In genomic region chr11:119356349-119357031, GRCh38 we compare ENCODE assay signal across 8 cellular contexts. TPM values are rescaled to one million over a fixed set of nuclear protein-coding genes. Genes with fewer than 3 reads are reported as not detected.
DNase-seq lines count a peak whose midpoint lies in the region; ATAC-seq and TF ChIP-seq lines count a peak whose summit lies in the region.

No MANE protein-coding gene starts in this region.

- no peaks in the 10 kb centered on the region for H3K79me2 ChIP-seq in OCI-LY1 (ENCODE audit: insufficient read depth, low read length)

- H3K27ac ChIP-seq in OCI-LY1 (ENCODE audit: low read depth, low read length, poor library complexity, severe bottlenecking) = peak overlapping the region; percentile 98

- H3K4me1 ChIP-seq in OCI-LY1 (ENCODE audit: insufficient read depth, low read length, severe bottlenecking) = peaks cover 53% of the 10 kb centered on the region

- peak overlapping the region; percentile 85 for H3K4me2 ChIP-seq in OCI-LY1 (ENCODE audit: low read length)

- peaks cover 61% of the 10 kb centered on the region for H3K27me3 Mint-ChIP-seq in activated T-helper 1 cell treated with anti-CD3 and anti-CD28 coated beads, Interleukin-12 subunit alpha, Interleukin-12 subunit beta, Interleukin-2, Interleukin-4 antibody, amounts not matched to agents 30 ng/mL and 10 ng/mL and 1 ng/mL, durations not matched to agents 14 hours and 24 hours and 36 hours (ENCODE audit: insufficient read depth)
- H3K27me3 Mint-ChIP-seq in naive thymus-derived CD8-positive, alpha-beta T cell = peaks cover 9 to 39% (median 21%) of the 10 kb centered on the region in 5 donors
- peaks cover 41% of the 10 kb centered on the region for H3K27me3 Mint-ChIP-seq in stimulated activated naive CD8-positive, alpha-beta T cell treated with anti-CD3 and anti-CD28 coated beads, Interleukin-15, Interleukin-2, amounts not matched to agents 100 ng/mL and 50 ng/mL, for 24 hours

- peak overlapping the region; percentile 34 for H3K4me3 ChIP-seq in GM12864 (ENCODE audit: low read depth, low read length)
- peak overlapping the region; percentile 69 for H3K4me3 ChIP-seq in OCI-LY1 (ENCODE audit: low read depth, low read length, poor library complexity, severe bottlenecking)

- H2AFZ ChIP-seq in OCI-LY1 (ENCODE audit: low read length) = peak overlapping the region; percentile 76

- no peaks in the 10 kb centered on the region for H3K9me3 Mint-ChIP-seq in activated T-helper 1 cell treated with anti-CD3 and anti-CD28 coated beads, Interleukin-12 subunit alpha, Interleukin-12 subunit beta, Interleukin-2, Interleukin-4 antibody, amounts not matched to agents 30 ng/mL and 10 ng/mL and 1 ng/mL, durations not matched to agents 14 hours and 24 hours and 36 hours
- no peaks in the 10 kb centered on the region for H3K9me3 Mint-ChIP-seq in naive thymus-derived CD8-positive, alpha-beta T cell
- H3K9me3 Mint-ChIP-seq in stimulated activated naive CD8-positive, alpha-beta T cell treated with anti-CD3 and anti-CD28 coated beads, Interleukin-15, Interleukin-2, amounts not matched to agents 100 ng/mL and 50 ng/mL, for 24 hours = no peaks in the 10 kb centered on the region

- no peaks in the 10 kb centered on the region for H3F3A ChIP-seq in OCI-LY1 (ENCODE audit: insufficient read depth, low read length)

- ATAC-seq in HG02973 (IDR thresholded peaks at IDR 0.05; ENCODE audit: unreplicated experiment) = peak; percentile 68
- peak; percentile 94 to 96 for ATAC-seq in naive thymus-derived CD8-positive, alpha-beta T cell

- POLR2A ChIA-PET in naive thymus-derived CD8-positive, alpha-beta T cell (lab: Charles Lee) = interaction anchor here (0.6 to 1.5 kb wide), 3 partner anchors 8 to 25 kb away, joined by 3 to 9 read pairs (median 3); partner anchors contain the start of gene USP2

- H3K27me3 ChIP-seq in OCI-LY1 (ENCODE audit: insufficient read depth, low read length) = no peaks in the 10 kb centered on the region

- H4K20me1 ChIP-seq in OCI-LY1 (ENCODE audit: insufficient read depth, low read length) = no peaks in the 10 kb centered on the region

- H3K9me3 ChIP-seq in OCI-LY1 (ENCODE audit: low read length) = no peaks in the 10 kb centered on the region

- peak overlapping the region; percentile 84 for H3K4me3 Mint-ChIP-seq in activated T-helper 1 cell treated with anti-CD3 and anti-CD28 coated beads, Interleukin-12 subunit alpha, Interleukin-12 subunit beta, Interleukin-2, Interleukin-4 antibody, amounts not matched to agents 30 ng/mL and 10 ng/mL and 1 ng/mL, durations not matched to agents 14 hours and 24 hours and 36 hours
- H3K4me3 Mint-ChIP-seq in naive thymus-derived CD8-positive, alpha-beta T cell = peak overlapping the region; percentile 86 to 96 (median 93)
- peak overlapping the region; percentile 82 for H3K4me3 Mint-ChIP-seq in stimulated activated naive CD8-positive, alpha-beta T cell treated with anti-CD3 and anti-CD28 coated beads, Interleukin-15, Interleukin-2, amounts not matched to agents 100 ng/mL and 50 ng/mL, for 24 hours

- H3K27ac Mint-ChIP-seq in activated T-helper 1 cell treated with anti-CD3 and anti-CD28 coated beads, Interleukin-12 subunit alpha, Interleukin-12 subunit beta, Interleukin-2, Interleukin-4 antibody, amounts not matched to agents 30 ng/mL and 10 ng/mL and 1 ng/mL, durations not matched to agents 14 hours and 24 hours and 36 hours = peak overlapping the region; percentile 69
- H3K27ac Mint-ChIP-seq in naive thymus-derived CD8-positive, alpha-beta T cell = peak overlapping the region in 8 of 10 donors; percentile 71 to 95 (median 90)
- H3K27ac Mint-ChIP-seq in stimulated activated naive CD8-positive, alpha-beta T cell treated with anti-CD3 and anti-CD28 coated beads, Interleukin-15, Interleukin-2, amounts not matched to agents 100 ng/mL and 50 ng/mL, for 24 hours = peak overlapping the region; percentile 56

- TF ChIP-seq CTCF in GM12864 (IDR thresholded peaks at IDR 0.05; ENCODE audit: low read depth, low read length, missing control alignments) (peak; percentile 90), OCI-LY1 (IDR thresholded peaks at IDR 0.05; ENCODE audit: low read length) (peak; percentile 82)

- peak overlapping the region; percentile 80 for H3K9ac ChIP-seq in OCI-LY1 (ENCODE audit: low read length)

- H3K9me2 ChIP-seq in OCI-LY1 (ENCODE audit: low read depth, low read length) = no peaks in the 10 kb centered on the region

- intact Hi-C loops in activated T-helper 1 cell treated with anti-CD3 and anti-CD28 coated beads, Interleukin-12 subunit alpha, Interleukin-12 subunit beta, Interleukin-2, Interleukin-4 antibody, amounts not matched to agents 30 ng/mL and 10 ng/mL and 1 ng/mL, durations not matched to agents 14 hours and 24 hours and 36 hours (cut with micrococcal nuclease) = loop anchor here (1.0 to 2.0 kb wide), 4 partner anchors 18 to 118 kb away; partner anchors contain the start of gene USP2

- H3K36me3 Mint-ChIP-seq in activated T-helper 1 cell treated with anti-CD3 and anti-CD28 coated beads, Interleukin-12 subunit alpha, Interleukin-12 subunit beta, Interleukin-2, Interleukin-4 antibody, amounts not matched to agents 30 ng/mL and 10 ng/mL and 1 ng/mL, durations not matched to agents 14 hours and 24 hours and 36 hours (ENCODE audit: low read depth) = no peaks in the 10 kb centered on the region
- H3K36me3 Mint-ChIP-seq in naive thymus-derived CD8-positive, alpha-beta T cell = no peaks in the 10 kb centered on the region
- no peaks in the 10 kb centered on the region for H3K36me3 Mint-ChIP-seq in stimulated activated naive CD8-positive, alpha-beta T cell treated with anti-CD3 and anti-CD28 coated beads, Interleukin-15, Interleukin-2, amounts not matched to agents 100 ng/mL and 50 ng/mL, for 24 hours (ENCODE audit: low read depth)

- peaks cover 18% of the 10 kb centered on the region for H3K4me1 Mint-ChIP-seq in activated T-helper 1 cell treated with anti-CD3 and anti-CD28 coated beads, Interleukin-12 subunit alpha, Interleukin-12 subunit beta, Interleukin-2, Interleukin-4 antibody, amounts not matched to agents 30 ng/mL and 10 ng/mL and 1 ng/mL, durations not matched to agents 14 hours and 24 hours and 36 hours (ENCODE audit: low read depth)
- H3K4me1 Mint-ChIP-seq in naive thymus-derived CD8-positive, alpha-beta T cell = peaks cover 4 to 13% (median 7%) of the 10 kb centered on the region in 4 donors
- peaks cover 10% of the 10 kb centered on the region for H3K4me1 Mint-ChIP-seq in stimulated activated naive CD8-positive, alpha-beta T cell treated with anti-CD3 and anti-CD28 coated beads, Interleukin-15, Interleukin-2, amounts not matched to agents 100 ng/mL and 50 ng/mL, for 24 hours (ENCODE audit: low read depth)

- DNase-seq in GM12864 (ENCODE audit: low read depth) (no peak), fibroblast of gingiva (ENCODE audit: low read depth) (peak; percentile 61), middle frontal gyrus (ENCODE audit: extremely low spot score, low spot score) (no peak)
- peak; percentile 61 for DNase-seq in activated T-helper 1 cell treated with anti-CD3 and anti-CD28 coated beads, Interleukin-12 subunit alpha, Interleukin-12 subunit beta, Interleukin-2, Interleukin-4 antibody, amounts not matched to agents 30 ng/mL and 10 ng/mL and 1 ng/mL, durations not matched to agents 14 hours and 24 hours and 36 hours (ENCODE audit: low spot score)
- DNase-seq in naive thymus-derived CD8-positive, alpha-beta T cell = peak; percentile 55 to 83 (median 70)

- no peaks in the 10 kb centered on the region for H3K36me3 ChIP-seq in OCI-LY1 (ENCODE audit: insufficient read depth, low read length)

RNA-seq across cellular contexts. Expression of gene MFRP, which starts 10.0 kb away (rescaled TPM):
- not detected in 2 replicates for total RNA-seq in activated T-helper 1 cell treated with anti-CD3 and anti-CD28 coated beads, Interleukin-12 subunit alpha, Interleukin-12 subunit beta, Interleukin-2, Interleukin-4 antibody, amounts not matched to agents 30 ng/mL and 10 ng/mL and 1 ng/mL, durations not matched to agents 14 hours and 24 hours and 36 hours
- not detected for total RNA-seq in naive thymus-derived CD8-positive, alpha-beta T cell
- polyA plus RNA-seq in naive thymus-derived CD8-positive, alpha-beta T cell = not detected

RNA-seq across cellular contexts. Expression of gene C1QTNF5, which starts 15.8 kb away (rescaled TPM):
- not detected in 2 replicates for total RNA-seq in activated T-helper 1 cell treated with anti-CD3 and anti-CD28 coated beads, Interleukin-12 subunit alpha, Interleukin-12 subunit beta, Interleukin-2, Interleukin-4 antibody, amounts not matched to agents 30 ng/mL and 10 ng/mL and 1 ng/mL, durations not matched to agents 14 hours and 24 hours and 36 hours
- total RNA-seq in naive thymus-derived CD8-positive, alpha-beta T cell = not detected
- polyA plus RNA-seq in naive thymus-derived CD8-positive, alpha-beta T cell = not detected

RNA-seq across cellular contexts. Expression of gene RNF26, which starts 22.2 kb away (rescaled TPM):
- 26.1 and 27.9 TPM in 2 replicates for total RNA-seq in activated T-helper 1 cell treated with anti-CD3 and anti-CD28 coated beads, Interleukin-12 subunit alpha, Interleukin-12 subunit beta, Interleukin-2, Interleukin-4 antibody, amounts not matched to agents 30 ng/mL and 10 ng/mL and 1 ng/mL, durations not matched to agents 14 hours and 24 hours and 36 hours
- 10 to 100 TPM; 19.8 to 21.1 TPM for total RNA-seq in naive thymus-derived CD8-positive, alpha-beta T cell
- polyA plus RNA-seq in naive thymus-derived CD8-positive, alpha-beta T cell = 10 to 100 TPM; 37.0 to 45.9 (median 39.6) TPM

RNA-seq across cellular contexts. Expression of gene USP2, which starts 25.0 kb away (rescaled TPM):
- total RNA-seq in activated T-helper 1 cell treated with anti-CD3 and anti-CD28 coated beads, Interleukin-12 subunit alpha, Interleukin-12 subunit beta, Interleukin-2, Interleukin-4 antibody, amounts not matched to agents 30 ng/mL and 10 ng/mL and 1 ng/mL, durations not matched to agents 14 hours and 24 hours and 36 hours = 0.22 and 0.36 TPM in 2 replicates
- total RNA-seq in naive thymus-derived CD8-positive, alpha-beta T cell = under 1 TPM; 0.16 to 0.23 TPM
- under 1 TPM in 1 of 3 donors, not detected in 2; 0.13 TPM for polyA plus RNA-seq in naive thymus-derived CD8-positive, alpha-beta T cell

RNA-seq across cellular contexts. Expression of gene MCAM, which starts 39.6 kb away (rescaled TPM):
- total RNA-seq in activated T-helper 1 cell treated with anti-CD3 and anti-CD28 coated beads, Interleukin-12 subunit alpha, Interleukin-12 subunit beta, Interleukin-2, Interleukin-4 antibody, amounts not matched to agents 30 ng/mL and 10 ng/mL and 1 ng/mL, durations not matched to agents 14 hours and 24 hours and 36 hours = 6.0 and 6.6 TPM in 2 replicates
- under 1 TPM; 0.33 to 0.55 TPM for total RNA-seq in naive thymus-derived CD8-positive, alpha-beta T cell
- polyA plus RNA-seq in naive thymus-derived CD8-positive, alpha-beta T cell = 1 to 10 TPM in 1 of 3 donors, under 1 TPM in 2; 0.35 to 1.2 (median 0.65) TPM

Comparison
In these comparisons a context has a peak if more than half of its experiments do, and no peak if none do; other contexts are left out.
1. DNase-seq: peak in activated T-helper 1 cell treated with anti-CD3 and anti-CD28 coated beads, Interleukin-12 subunit alpha, Interleukin-12 subunit beta, Interleukin-2, Interleukin-4 antibody, amounts not matched to agents 30 ng/mL and 10 ng/mL and 1 ng/mL, durations not matched to agents 14 hours and 24 hours and 36 hours (single experiment), fibroblast of gingiva (single experiment) and naive thymus-derived CD8-positive, alpha-beta T cell (10 of 10); none in GM12864 (single experiment) and middle frontal gyrus (single experiment).
2. Peak in every context shown above with its lines, with median percentiles within 50 percentile points of each other: H3K27ac Mint-ChIP-seq and H3K4me3 Mint-ChIP-seq.